In the genomic region with DNA sequence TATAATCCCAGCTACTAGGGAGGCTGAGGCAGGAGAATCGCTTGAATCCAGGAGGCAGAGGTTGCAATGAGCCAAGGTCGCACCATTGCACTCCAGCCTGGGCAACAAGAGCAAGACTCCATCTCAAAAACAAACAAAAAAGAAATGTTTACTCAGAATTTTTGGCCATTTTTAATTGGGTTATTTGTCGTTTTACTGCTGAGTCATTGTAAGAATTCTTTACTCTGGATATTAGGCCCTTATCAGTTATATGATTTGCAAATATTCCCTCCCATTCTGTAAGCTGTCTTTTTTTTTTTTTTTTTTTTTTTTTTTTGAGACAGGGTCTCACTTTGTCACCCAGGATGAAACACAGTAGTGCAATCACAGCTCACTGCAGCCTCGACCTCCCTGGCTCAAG, we compare ENCODE assay signal across 12 cellular contexts. TPM values are rescaled to one million over a fixed set of nuclear protein-coding genes. Genes with fewer than 3 reads are reported as not detected.
"Had no signal": no experiment of that assay in that cellular context is flagged by ENCODE, and none has a peak within 500 bp of the region (broad histone marks: within the 10 kb centered on the region; RNA-seq: fewer than 3 reads in every experiment).

No MANE protein-coding gene starts in this region.

RNA-seq across cellular contexts. Expression of a gene that starts 34.0 kb away (rescaled TPM):
- total RNA-seq: naive thymus-derived CD4-positive, alpha-beta T cell; natural killer cell; omental fat pad; osteocyte; posterior vena cava; pulmonary artery endothelial cell; right atrium auricular region; smooth muscle cell; spleen; urinary bladder; uterus had no signal
- polyA plus RNA-seq: naive thymus-derived CD4-positive, alpha-beta T cell; neural cell; smooth muscle cell had no signal

RNA-seq across cellular contexts. Expression of a gene that starts 56.6 kb away (rescaled TPM):
- total RNA-seq: naive thymus-derived CD4-positive, alpha-beta T cell; natural killer cell; pulmonary artery endothelial cell had no signal
- polyA plus RNA-seq: naive thymus-derived CD4-positive, alpha-beta T cell; neural cell had no signal
